In the genomic region with DNA sequence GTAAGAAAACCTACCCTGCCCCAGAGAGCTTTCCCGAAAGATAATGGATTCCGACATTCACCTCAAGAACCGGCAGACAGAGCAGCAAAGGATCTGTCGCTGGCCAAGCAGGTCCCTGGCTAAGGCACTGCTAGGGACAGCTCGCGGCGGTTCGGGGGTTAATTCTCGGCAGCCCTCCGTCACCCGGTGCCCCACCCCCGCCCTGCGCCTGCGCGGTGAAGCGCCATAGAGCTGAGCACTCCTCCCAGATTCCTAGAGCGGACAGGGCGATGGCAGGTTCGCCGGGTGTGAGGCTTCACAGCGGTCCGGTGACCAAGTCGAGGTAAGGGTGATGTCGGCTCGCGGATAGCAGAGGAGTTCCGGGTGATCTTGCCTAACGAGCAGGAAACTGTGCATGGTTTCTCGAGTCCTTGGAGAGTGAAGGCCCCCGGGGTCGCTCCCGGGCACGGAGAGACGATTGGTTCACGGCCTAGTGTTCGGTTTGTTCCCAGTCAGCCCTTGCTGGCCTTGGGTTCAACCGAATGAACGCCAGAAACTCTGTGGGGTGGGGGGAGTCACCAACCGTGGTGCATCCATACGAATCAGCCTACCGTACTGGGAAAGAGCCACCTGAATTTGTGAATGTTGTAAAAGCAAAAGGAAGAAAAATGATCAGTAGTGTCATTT, we compare ENCODE assay signal across 1 cellular context.
TF ChIP-seq lines count a peak whose summit lies in the region.

A gene (minus strand): TSS at position 160 of the 666 bp plus-strand sequence. CDS start 25,877 bp downstream, outside the sequence.

TF ChIP-seq in HepG2, 621 proteins besides CTCF, POLR2A, EP300 and RAD21 (continued from another document and continues in another):
- TF ChIP-seq, protein P1, sequence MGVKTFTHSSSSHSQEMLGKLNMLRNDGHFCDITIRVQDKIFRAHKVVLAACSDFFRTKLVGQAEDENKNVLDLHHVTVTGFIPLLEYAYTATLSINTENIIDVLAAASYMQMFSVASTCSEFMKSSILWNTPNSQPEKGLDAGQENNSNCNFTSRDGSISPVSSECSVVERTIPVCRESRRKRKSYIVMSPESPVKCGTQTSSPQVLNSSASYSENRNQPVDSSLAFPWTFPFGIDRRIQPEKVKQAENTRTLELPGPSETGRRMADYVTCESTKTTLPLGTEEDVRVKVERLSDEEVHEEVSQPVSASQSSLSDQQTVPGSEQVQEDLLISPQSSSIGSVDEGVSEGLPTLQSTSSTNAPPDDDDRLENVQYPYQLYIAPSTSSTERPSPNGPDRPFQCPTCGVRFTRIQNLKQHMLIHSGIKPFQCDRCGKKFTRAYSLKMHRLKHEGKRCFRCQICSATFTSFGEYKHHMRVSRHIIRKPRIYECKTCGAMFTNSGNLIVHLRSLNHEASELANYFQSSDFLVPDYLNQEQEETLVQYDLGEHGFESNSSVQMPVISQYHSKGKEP (CRISPR knock-in tag; IDR thresholded peaks at IDR 0.05) = no peak
- TF ChIP-seq, protein P2, sequence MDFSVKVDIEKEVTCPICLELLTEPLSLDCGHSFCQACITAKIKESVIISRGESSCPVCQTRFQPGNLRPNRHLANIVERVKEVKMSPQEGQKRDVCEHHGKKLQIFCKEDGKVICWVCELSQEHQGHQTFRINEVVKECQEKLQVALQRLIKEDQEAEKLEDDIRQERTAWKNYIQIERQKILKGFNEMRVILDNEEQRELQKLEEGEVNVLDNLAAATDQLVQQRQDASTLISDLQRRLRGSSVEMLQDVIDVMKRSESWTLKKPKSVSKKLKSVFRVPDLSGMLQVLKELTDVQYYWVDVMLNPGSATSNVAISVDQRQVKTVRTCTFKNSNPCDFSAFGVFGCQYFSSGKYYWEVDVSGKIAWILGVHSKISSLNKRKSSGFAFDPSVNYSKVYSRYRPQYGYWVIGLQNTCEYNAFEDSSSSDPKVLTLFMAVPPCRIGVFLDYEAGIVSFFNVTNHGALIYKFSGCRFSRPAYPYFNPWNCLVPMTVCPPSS (IDR thresholded peaks at IDR 0.05) = no peak
- TF ChIP-seq, protein P3, sequence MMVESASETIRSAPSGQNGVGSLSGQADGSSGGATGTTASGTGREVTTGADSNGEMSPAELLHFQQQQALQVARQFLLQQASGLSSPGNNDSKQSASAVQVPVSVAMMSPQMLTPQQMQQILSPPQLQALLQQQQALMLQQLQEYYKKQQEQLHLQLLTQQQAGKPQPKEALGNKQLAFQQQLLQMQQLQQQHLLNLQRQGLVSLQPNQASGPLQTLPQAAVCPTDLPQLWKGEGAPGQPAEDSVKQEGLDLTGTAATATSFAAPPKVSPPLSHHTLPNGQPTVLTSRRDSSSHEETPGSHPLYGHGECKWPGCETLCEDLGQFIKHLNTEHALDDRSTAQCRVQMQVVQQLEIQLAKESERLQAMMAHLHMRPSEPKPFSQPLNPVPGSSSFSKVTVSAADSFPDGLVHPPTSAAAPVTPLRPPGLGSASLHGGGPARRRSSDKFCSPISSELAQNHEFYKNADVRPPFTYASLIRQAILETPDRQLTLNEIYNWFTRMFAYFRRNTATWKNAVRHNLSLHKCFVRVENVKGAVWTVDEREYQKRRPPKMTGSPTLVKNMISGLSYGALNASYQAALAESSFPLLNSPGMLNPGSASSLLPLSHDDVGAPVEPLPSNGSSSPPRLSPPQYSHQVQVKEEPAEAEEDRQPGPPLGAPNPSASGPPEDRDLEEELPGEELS (CRISPR knock-in tag; IDR thresholded peaks at IDR 0.05) = peak; percentile 51; the same call in 1 of the 2 replicates
- TF ChIP-seq, protein P4, sequence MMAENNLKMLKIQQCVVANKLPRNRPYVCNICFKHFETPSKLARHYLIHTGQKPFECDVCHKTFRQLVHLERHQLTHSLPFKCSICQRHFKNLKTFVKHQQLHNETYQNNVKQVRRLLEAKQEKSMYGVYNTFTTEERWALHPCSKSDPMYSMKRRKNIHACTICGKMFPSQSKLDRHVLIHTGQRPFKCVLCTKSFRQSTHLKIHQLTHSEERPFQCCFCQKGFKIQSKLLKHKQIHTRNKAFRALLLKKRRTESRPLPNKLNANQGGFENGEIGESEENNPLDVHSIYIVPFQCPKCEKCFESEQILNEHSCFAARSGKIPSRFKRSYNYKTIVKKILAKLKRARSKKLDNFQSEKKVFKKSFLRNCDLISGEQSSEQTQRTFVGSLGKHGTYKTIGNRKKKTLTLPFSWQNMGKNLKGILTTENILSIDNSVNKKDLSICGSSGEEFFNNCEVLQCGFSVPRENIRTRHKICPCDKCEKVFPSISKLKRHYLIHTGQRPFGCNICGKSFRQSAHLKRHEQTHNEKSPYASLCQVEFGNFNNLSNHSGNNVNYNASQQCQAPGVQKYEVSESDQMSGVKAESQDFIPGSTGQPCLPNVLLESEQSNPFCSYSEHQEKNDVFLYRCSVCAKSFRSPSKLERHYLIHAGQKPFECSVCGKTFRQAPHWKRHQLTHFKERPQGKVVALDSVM (CRISPR knock-in tag; IDR thresholded peaks at IDR 0.05) = peak; percentile 64; the same call in 1 of the 2 replicates
- TF ChIP-seq, protein P5, sequence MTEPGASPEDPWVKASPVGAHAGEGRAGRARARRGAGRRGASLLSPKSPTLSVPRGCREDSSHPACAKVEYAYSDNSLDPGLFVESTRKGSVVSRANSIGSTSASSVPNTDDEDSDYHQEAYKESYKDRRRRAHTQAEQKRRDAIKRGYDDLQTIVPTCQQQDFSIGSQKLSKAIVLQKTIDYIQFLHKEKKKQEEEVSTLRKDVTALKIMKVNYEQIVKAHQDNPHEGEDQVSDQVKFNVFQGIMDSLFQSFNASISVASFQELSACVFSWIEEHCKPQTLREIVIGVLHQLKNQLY (CRISPR knock-in tag; IDR thresholded peaks at IDR 0.05) = 0 out of 2 replicates have a peak, but pooled peaks have one; percentile 65
- TF ChIP-seq, protein P6, sequence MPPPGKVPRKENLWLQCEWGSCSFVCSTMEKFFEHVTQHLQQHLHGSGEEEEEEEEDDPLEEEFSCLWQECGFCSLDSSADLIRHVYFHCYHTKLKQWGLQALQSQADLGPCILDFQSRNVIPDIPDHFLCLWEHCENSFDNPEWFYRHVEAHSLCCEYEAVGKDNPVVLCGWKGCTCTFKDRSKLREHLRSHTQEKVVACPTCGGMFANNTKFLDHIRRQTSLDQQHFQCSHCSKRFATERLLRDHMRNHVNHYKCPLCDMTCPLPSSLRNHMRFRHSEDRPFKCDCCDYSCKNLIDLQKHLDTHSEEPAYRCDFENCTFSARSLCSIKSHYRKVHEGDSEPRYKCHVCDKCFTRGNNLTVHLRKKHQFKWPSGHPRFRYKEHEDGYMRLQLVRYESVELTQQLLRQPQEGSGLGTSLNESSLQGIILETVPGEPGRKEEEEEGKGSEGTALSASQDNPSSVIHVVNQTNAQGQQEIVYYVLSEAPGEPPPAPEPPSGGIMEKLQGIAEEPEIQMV (CRISPR knock-in tag; IDR thresholded peaks at IDR 0.05; ENCODE audit: low read depth) = peak; percentile 100
- TF ChIP-seq KDM2A (CRISPR knock-in tag; IDR thresholded peaks at IDR 0.05; ENCODE audit: borderline replicate concordance, low read depth) (peak; percentile 94; the same call in 1 of the 2 replicates), POLR2AphosphoS5 (IDR thresholded peaks at IDR 0.05; ENCODE audit: low read depth, low read length) (peak; percentile 87), RXRA (CRISPR knock-in tag; IDR thresholded peaks at IDR 0.05) (peak; percentile 85), ISL2 (CRISPR knock-in tag; IDR thresholded peaks at IDR 0.05) (peak; percentile 69; the same call in 1 of the 2 replicates), SMARCE1 (IDR thresholded peaks at IDR 0.05; ENCODE audit: borderline replicate concordance) (no peak), ZNF34 (CRISPR knock-in tag; IDR thresholded peaks at IDR 0.05; ENCODE audit: borderline replicate concordance) (peak; percentile 67; the same call in 1 of the 2 replicates), NFE2L1 (CRISPR knock-in tag; IDR thresholded peaks at IDR 0.05; ENCODE audit: borderline replicate concordance) (0 out of 2 replicates have a peak, but pooled peaks have one; percentile 26), KDM1A (CRISPR knock-in tag; IDR thresholded peaks at IDR 0.05) (no peak), ATAD3A (CRISPR knock-in tag; IDR thresholded peaks at IDR 0.05) (no peak), MED13 (CRISPR knock-in tag; IDR thresholded peaks at IDR 0.05) (no peak), EEA1 (CRISPR knock-in tag; IDR thresholded peaks at IDR 0.05; ENCODE audit: borderline replicate concordance) (peak; percentile 88; the same call in 1 of the 2 replicates), SIX4 (CRISPR knock-in tag; IDR thresholded peaks at IDR 0.05) (no peak), ZNF33B (CRISPR knock-in tag; IDR thresholded peaks at IDR 0.05) (peak; percentile 92; the same call in 1 of the 2 replicates), ZNF484 (CRISPR knock-in tag; IDR thresholded peaks at IDR 0.05; ENCODE audit: borderline replicate concordance, low read depth) (no peak), ZNF30 (CRISPR knock-in tag; IDR thresholded peaks at IDR 0.05) (peak; percentile 92), HNRNPH1 (optimal IDR thresholded peaks at IDR 0.05; ENCODE audit: low read depth, low read length) (no peak), RFX1 (IDR thresholded peaks at IDR 0.05) (no peak), KLF16 (CRISPR knock-in tag; IDR thresholded peaks at IDR 0.05) (peak in 1 of 2 experiments; percentile 94; a peak in 2 of 4 replicates)
- TF ChIP-seq, protein P7, sequence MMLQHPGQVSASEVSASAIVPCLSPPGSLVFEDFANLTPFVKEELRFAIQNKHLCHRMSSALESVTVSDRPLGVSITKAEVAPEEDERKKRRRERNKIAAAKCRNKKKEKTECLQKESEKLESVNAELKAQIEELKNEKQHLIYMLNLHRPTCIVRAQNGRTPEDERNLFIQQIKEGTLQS (CRISPR knock-in tag; IDR thresholded peaks at IDR 0.05) = 0 out of 2 replicates have a peak, but pooled peaks have one; percentile 38
- TF ChIP-seq, protein P8, sequence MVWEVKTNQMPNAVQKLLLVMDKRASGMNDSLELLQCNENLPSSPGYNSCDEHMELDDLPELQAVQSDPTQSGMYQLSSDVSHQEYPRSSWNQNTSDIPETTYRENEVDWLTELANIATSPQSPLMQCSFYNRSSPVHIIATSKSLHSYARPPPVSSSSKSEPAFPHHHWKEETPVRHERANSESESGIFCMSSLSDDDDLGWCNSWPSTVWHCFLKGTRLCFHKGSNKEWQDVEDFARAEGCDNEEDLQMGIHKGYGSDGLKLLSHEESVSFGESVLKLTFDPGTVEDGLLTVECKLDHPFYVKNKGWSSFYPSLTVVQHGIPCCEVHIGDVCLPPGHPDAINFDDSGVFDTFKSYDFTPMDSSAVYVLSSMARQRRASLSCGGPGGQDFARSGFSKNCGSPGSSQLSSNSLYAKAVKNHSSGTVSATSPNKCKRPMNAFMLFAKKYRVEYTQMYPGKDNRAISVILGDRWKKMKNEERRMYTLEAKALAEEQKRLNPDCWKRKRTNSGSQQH (CRISPR knock-in tag; IDR thresholded peaks at IDR 0.05; ENCODE audit: low read depth) = peak; percentile 95
- TF ChIP-seq, protein P9, sequence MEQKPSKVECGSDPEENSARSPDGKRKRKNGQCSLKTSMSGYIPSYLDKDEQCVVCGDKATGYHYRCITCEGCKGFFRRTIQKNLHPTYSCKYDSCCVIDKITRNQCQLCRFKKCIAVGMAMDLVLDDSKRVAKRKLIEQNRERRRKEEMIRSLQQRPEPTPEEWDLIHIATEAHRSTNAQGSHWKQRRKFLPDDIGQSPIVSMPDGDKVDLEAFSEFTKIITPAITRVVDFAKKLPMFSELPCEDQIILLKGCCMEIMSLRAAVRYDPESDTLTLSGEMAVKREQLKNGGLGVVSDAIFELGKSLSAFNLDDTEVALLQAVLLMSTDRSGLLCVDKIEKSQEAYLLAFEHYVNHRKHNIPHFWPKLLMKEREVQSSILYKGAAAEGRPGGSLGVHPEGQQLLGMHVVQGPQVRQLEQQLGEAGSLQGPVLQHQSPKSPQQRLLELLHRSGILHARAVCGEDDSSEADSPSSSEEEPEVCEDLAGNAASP (CRISPR knock-in tag; IDR thresholded peaks at IDR 0.05; ENCODE audit: borderline replicate concordance) = peak; percentile 68; the same call in 1 of the 2 replicates
- TF ChIP-seq, protein P10, sequence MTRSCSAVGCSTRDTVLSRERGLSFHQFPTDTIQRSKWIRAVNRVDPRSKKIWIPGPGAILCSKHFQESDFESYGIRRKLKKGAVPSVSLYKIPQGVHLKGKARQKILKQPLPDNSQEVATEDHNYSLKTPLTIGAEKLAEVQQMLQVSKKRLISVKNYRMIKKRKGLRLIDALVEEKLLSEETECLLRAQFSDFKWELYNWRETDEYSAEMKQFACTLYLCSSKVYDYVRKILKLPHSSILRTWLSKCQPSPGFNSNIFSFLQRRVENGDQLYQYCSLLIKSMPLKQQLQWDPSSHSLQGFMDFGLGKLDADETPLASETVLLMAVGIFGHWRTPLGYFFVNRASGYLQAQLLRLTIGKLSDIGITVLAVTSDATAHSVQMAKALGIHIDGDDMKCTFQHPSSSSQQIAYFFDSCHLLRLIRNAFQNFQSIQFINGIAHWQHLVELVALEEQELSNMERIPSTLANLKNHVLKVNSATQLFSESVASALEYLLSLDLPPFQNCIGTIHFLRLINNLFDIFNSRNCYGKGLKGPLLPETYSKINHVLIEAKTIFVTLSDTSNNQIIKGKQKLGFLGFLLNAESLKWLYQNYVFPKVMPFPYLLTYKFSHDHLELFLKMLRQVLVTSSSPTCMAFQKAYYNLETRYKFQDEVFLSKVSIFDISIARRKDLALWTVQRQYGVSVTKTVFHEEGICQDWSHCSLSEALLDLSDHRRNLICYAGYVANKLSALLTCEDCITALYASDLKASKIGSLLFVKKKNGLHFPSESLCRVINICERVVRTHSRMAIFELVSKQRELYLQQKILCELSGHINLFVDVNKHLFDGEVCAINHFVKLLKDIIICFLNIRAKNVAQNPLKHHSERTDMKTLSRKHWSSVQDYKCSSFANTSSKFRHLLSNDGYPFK (CRISPR knock-in tag; IDR thresholded peaks at IDR 0.05; ENCODE audit: borderline replicate concordance) = peak; percentile 90
- TF ChIP-seq, protein P11, sequence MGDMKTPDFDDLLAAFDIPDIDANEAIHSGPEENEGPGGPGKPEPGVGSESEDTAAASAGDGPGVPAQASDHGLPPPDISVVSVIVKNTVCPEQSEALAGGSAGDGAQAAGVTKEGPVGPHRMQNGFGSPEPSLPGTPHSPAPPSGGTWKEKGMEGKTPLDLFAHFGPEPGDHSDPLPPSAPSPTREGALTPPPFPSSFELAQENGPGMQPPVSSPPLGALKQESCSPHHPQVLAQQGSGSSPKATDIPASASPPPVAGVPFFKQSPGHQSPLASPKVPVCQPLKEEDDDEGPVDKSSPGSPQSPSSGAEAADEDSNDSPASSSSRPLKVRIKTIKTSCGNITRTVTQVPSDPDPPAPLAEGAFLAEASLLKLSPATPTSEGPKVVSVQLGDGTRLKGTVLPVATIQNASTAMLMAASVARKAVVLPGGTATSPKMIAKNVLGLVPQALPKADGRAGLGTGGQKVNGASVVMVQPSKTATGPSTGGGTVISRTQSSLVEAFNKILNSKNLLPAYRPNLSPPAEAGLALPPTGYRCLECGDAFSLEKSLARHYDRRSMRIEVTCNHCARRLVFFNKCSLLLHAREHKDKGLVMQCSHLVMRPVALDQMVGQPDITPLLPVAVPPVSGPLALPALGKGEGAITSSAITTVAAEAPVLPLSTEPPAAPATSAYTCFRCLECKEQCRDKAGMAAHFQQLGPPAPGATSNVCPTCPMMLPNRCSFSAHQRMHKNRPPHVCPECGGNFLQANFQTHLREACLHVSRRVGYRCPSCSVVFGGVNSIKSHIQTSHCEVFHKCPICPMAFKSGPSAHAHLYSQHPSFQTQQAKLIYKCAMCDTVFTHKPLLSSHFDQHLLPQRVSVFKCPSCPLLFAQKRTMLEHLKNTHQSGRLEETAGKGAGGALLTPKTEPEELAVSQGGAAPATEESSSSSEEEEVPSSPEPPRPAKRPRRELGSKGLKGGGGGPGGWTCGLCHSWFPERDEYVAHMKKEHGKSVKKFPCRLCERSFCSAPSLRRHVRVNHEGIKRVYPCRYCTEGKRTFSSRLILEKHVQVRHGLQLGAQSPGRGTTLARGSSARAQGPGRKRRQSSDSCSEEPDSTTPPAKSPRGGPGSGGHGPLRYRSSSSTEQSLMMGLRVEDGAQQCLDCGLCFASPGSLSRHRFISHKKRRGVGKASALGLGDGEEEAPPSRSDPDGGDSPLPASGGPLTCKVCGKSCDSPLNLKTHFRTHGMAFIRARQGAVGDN (CRISPR knock-in tag; IDR thresholded peaks at IDR 0.05) = peak; percentile 95
